Comparison of ENCODE assay signal across 20 cellular contexts in the genomic region with DNA sequence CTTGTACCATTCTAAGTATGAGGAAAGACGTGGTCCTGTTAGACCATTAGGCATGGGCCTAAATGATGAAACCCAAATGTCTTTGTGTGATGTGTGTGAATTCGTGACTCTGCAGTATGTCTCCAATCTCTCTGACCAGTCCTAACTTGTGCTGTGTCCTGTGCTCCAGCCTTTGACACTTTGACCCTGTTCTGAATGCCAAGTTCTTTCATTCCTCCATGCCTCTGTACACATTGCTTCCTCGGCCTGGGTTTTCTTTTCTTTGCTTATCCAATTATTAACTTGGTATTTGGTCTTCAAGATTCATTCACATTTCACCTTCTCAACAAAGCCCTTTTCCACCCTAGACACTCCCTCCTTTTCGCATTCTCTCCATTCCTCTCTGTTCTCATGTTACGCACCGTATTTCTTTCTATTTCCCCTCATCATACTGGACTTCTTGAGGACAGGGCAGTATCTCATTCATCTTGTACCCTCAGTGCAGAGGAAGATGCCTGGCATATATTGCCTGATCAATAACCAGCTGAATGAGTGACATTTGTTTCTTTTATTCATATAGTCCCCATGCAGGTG.
"Had no signal": no experiment of that assay in that cellular context is flagged by ENCODE, and none has a peak within 500 bp of the region (broad histone marks: within the 10 kb centered on the region; RNA-seq: fewer than 3 reads in every experiment).

No MANE protein-coding gene starts in this region.

- H3K79me2 ChIP-seq: hepatocyte had no signal

- H3K4me1 ChIP-seq: foreskin keratinocyte, right lobe of liver, spleen, tibial artery had no signal

- H3K27ac ChIP-seq: foreskin keratinocyte, hepatocyte, ovary, right lobe of liver, spleen, tibial artery had no signal

- H3K4me3 ChIP-seq: hepatocyte, mucosa of descending colon, ovary, right lobe of liver, spleen, tibial artery had no signal

- H3K4me1 Mint-ChIP-seq: natural killer cell; stimulated activated memory B cell treated with anti-CD40 and anti-IgM and Interleukin-4, amounts not matched to agents 10 μg/mL and 1 μg/mL and 100 μg/mL, for 72 hours had no signal

- H3K27me3 ChIP-seq: foreskin keratinocyte, hepatocyte, ovary, right lobe of liver, spleen, tibial artery had no signal

- H3K36me3 Mint-ChIP-seq: natural killer cell; stimulated activated memory B cell treated with anti-CD40 and anti-IgM and Interleukin-4, amounts not matched to agents 10 μg/mL and 1 μg/mL and 100 μg/mL, for 72 hours had no signal

- H3K4me2 ChIP-seq: hepatocyte had no signal

- H3K27ac Mint-ChIP-seq: dendritic cell treated with granulocyte-macrophage colony-stimulating factor and Interleukin-4, amounts not matched to agents 40 ng/mL and 50 ng/mL, for 4 days; natural killer cell; stimulated activated memory B cell treated with anti-CD40 and anti-IgM and Interleukin-4, amounts not matched to agents 10 μg/mL and 1 μg/mL and 100 μg/mL, for 72 hours; stimulated activated naive CD8-positive, alpha-beta T cell treated with anti-CD3 and anti-CD28 coated beads, Interleukin-15, Interleukin-2, amounts not matched to agents 100 ng/mL and 50 ng/mL, for 24 hours had no signal

- DNase-seq: erythroblast; foreskin keratinocyte; kidney; left colon; mammary epithelial cell; mucosa of descending colon; natural killer cell; ovary; retina; right lobe of liver; spleen; stimulated activated CD4-positive, alpha-beta T cell treated with anti-CD3 and anti-CD28 coated beads, Interleukin-15, amount 100 ng/mL, for 24 hours; stimulated activated CD4-positive, alpha-beta T cell treated with anti-CD3 and anti-CD28 coated beads, Interleukin-1b, Interleukin-23, amount 100 ng/mL, for 48 hours; stimulated activated CD4-positive, alpha-beta T cell treated with anti-CD3 and anti-CD28 coated beads, Interleukin-4, amount 100 ng/mL, for 24 hours; tibial artery had no signal

- ATAC-seq: foreskin keratinocyte; left colon; mucosa of descending colon; natural killer cell; right lobe of liver; stimulated activated memory B cell treated with anti-CD40 and anti-IgM and Interleukin-4, amounts not matched to agents 10 μg/mL and 1 μg/mL and 100 μg/mL, for 72 hours had no signal

- H3K4me3 Mint-ChIP-seq: dendritic cell treated with granulocyte-macrophage colony-stimulating factor and Interleukin-4, amounts not matched to agents 40 ng/mL and 50 ng/mL, for 4 days; natural killer cell; neural crest cell; stimulated activated memory B cell treated with anti-CD40 and anti-IgM and Interleukin-4, amounts not matched to agents 10 μg/mL and 1 μg/mL and 100 μg/mL, for 72 hours; stimulated activated naive CD8-positive, alpha-beta T cell treated with anti-CD3 and anti-CD28 coated beads, Interleukin-15, Interleukin-2, amounts not matched to agents 100 ng/mL and 50 ng/mL, for 24 hours had no signal

- H3K27me3 Mint-ChIP-seq: dendritic cell treated with granulocyte-macrophage colony-stimulating factor and Interleukin-4, amounts not matched to agents 40 ng/mL and 50 ng/mL, for 4 days; stimulated activated memory B cell treated with anti-CD40 and anti-IgM and Interleukin-4, amounts not matched to agents 10 μg/mL and 1 μg/mL and 100 μg/mL, for 72 hours had no signal

- H2AFZ ChIP-seq: hepatocyte had no signal

- H3K36me3 ChIP-seq: ovary, right lobe of liver, spleen, tibial artery had no signal
